Comparison of ENCODE assay signal across 8 cellular contexts in genomic region chr18:13266208-13267100, GRCh38. TPM values are rescaled to one million over a fixed set of nuclear protein-coding genes. Genes with fewer than 3 reads are reported as not detected.
A peak's percentile ranks its signal among the peaks of the same experiment; 100 is the strongest.
DNase-seq lines count a peak whose midpoint lies in the region; ATAC-seq and TF ChIP-seq lines count a peak whose summit lies in the region.
"Had no signal": no experiment of that assay in that cellular context is flagged by ENCODE, and none has a peak within 500 bp of the region (broad histone marks: within the 10 kb centered on the region; RNA-seq: fewer than 3 reads in every experiment).

No MANE protein-coding gene starts in this region.

- TF ChIP-seq CTCF in mammary epithelial cell (conservative IDR thresholded peaks at IDR 0.05 in 1 of 2, IDR thresholded peaks at IDR 0.05 in 1 of 2; ENCODE audit: extremely low read depth in 1 of 2, insufficient read depth in 1 of 2, low read depth in 1 of 2, low read length in 2 of 2), result no peak
- TF ChIP-seq CTCF in thoracic aorta (IDR thresholded peaks at IDR 0.05), result no peak

- CTCF ChIA-PET in activated CD8-positive, alpha-beta memory T cell treated with anti-CD3 and anti-CD28 coated beads, Interleukin-2, amount 10 ng/mL, durations not matched to agents 7 days and 5 days (lab: Charles Lee), result interaction anchor here (1.1 to 1.8 kb wide), 2 partner anchors 50 to 109 kb away, joined by 3 to 7 read pairs; no protein-coding TSS in a partner anchor
- CTCF ChIA-PET in mammary epithelial cell (lab: Charles Lee; ENCODE audit: low non-redundant PET), result no interaction called here

- ATAC-seq in activated CD8-positive, alpha-beta memory T cell treated with anti-CD3 and anti-CD28 coated beads, Interleukin-2, amount 10 ng/mL, durations not matched to agents 7 days and 5 days, result peak; percentile 81
- peak; percentile 68 to 75 for ATAC-seq in naive thymus-derived CD8-positive, alpha-beta T cell
- no peak for ATAC-seq in thoracic aorta (ENCODE audit: insufficient number of reproducible peaks, low FRiP score, low read depth)
- no peak for ATAC-seq in HG03571 (IDR thresholded peaks at IDR 0.05; ENCODE audit: unreplicated experiment)

- peaks cover 34% of the 10 kb centered on the region for H3K4me1 Mint-ChIP-seq in activated CD8-positive, alpha-beta memory T cell treated with anti-CD3 and anti-CD28 coated beads, Interleukin-2, amount 10 ng/mL, durations not matched to agents 7 days and 5 days
- peaks cover 39 to 75% (median 56%) of the 10 kb centered on the region in 4 donors for H3K4me1 Mint-ChIP-seq in naive thymus-derived CD8-positive, alpha-beta T cell

- no TSS peak for BruUV-seq in mammary epithelial cell (replicated peaks; lab: Mats Ljungman, UMichigan)

- peak overlapping the region; percentile 46 for H2AFZ ChIP-seq in mammary epithelial cell (ENCODE audit: low read depth, low read length)

- H3K79me2 ChIP-seq in mammary epithelial cell (ENCODE audit: insufficient read depth, low read length), result no peaks in the 10 kb centered on the region

- peak overlapping the region; percentile 11 for H3K27ac Mint-ChIP-seq in activated CD8-positive, alpha-beta memory T cell treated with anti-CD3 and anti-CD28 coated beads, Interleukin-2, amount 10 ng/mL, durations not matched to agents 7 days and 5 days
- H3K27ac Mint-ChIP-seq in naive thymus-derived CD8-positive, alpha-beta T cell, result peak overlapping the region; percentile 74 to 97 (median 94)

- no peak overlapping the region for H3K27ac ChIP-seq in mammary epithelial cell (ENCODE audit: insufficient read depth, low read depth, low read length)
- H3K27ac ChIP-seq in thoracic aorta, result peak overlapping the region; percentile 56 to 83

- POLR2A ChIA-PET in naive thymus-derived CD8-positive, alpha-beta T cell (lab: Charles Lee), result no interaction called here

- H4K20me1 ChIP-seq in mammary epithelial cell (ENCODE audit: insufficient read depth, low read length), result no peaks in the 10 kb centered on the region

- WGBS in mammary epithelial cell (ENCODE audit: low coverage, missing lambda C conversion rate), result 17% methylated on average over 17 of the region's 23 CpGs

- no peak overlapping the region for H3K9ac ChIP-seq in mammary epithelial cell (ENCODE audit: insufficient read depth, low read length)

- H3K27me3 ChIP-seq in mammary epithelial cell (ENCODE audit: insufficient read depth, low read length), result no peaks in the 10 kb centered on the region
- no peaks in the 10 kb centered on the region for H3K27me3 ChIP-seq in thoracic aorta (replicated peaks; ENCODE audit: insufficient read depth)

- H3K36me3 ChIP-seq in mammary epithelial cell (ENCODE audit: insufficient read depth, low read length), result no peaks in the 10 kb centered on the region
- H3K36me3 ChIP-seq in thoracic aorta, result no peaks in the 10 kb centered on the region

- H3K4me2 ChIP-seq in mammary epithelial cell (ENCODE audit: insufficient read depth, low read depth, low read length), result no peak overlapping the region

- in situ Hi-C loops in mammary epithelial cell (cut with MboI; ENCODE audit: low sequenced_read_pairs in 2 of 2), result no loop called here

- H3K9me3 ChIP-seq in mammary epithelial cell (replicated peaks; ENCODE audit: insufficient read depth, low read length), result peaks cover 5% of the 10 kb centered on the region
- no peaks in the 10 kb centered on the region for H3K9me3 ChIP-seq in thoracic aorta

- H3K4me3 Mint-ChIP-seq in activated CD8-positive, alpha-beta memory T cell treated with anti-CD3 and anti-CD28 coated beads, Interleukin-2, amount 10 ng/mL, durations not matched to agents 7 days and 5 days, result peak overlapping the region; percentile 57
- H3K4me3 Mint-ChIP-seq in naive thymus-derived CD8-positive, alpha-beta T cell, result peak overlapping the region; percentile 35 to 80 (median 70)

- H3K9me3 Mint-ChIP-seq in activated CD8-positive, alpha-beta memory T cell treated with anti-CD3 and anti-CD28 coated beads, Interleukin-2, amount 10 ng/mL, durations not matched to agents 7 days and 5 days (ENCODE audit: low read depth), result no peaks in the 10 kb centered on the region
- H3K9me3 Mint-ChIP-seq in naive thymus-derived CD8-positive, alpha-beta T cell, result peaks cover 0 to 4% (median 0%) of the 10 kb centered on the region in 9 donors

- H3K4me1 ChIP-seq in mammary epithelial cell (ENCODE audit: insufficient read depth, low read length) (no peaks in the 10 kb centered on the region), thoracic aorta (ENCODE audit: control insufficient read depth in 1 of 2, low read depth in 2 of 2) (peaks cover 51 to 95% of the 10 kb centered on the region in 2 donors)

- H3K4me3 ChIP-seq in mammary epithelial cell (replicated peaks in 1 of 3; ENCODE audit: insufficient read depth in 1 of 3, low read depth in 2 of 3, low read length in 3 of 3) (no peak overlapping the region), thoracic aorta (peak overlapping the region; percentile 67)

- H3K36me3 Mint-ChIP-seq in activated CD8-positive, alpha-beta memory T cell treated with anti-CD3 and anti-CD28 coated beads, Interleukin-2, amount 10 ng/mL, durations not matched to agents 7 days and 5 days, result no peaks in the 10 kb centered on the region
- H3K36me3 Mint-ChIP-seq in naive thymus-derived CD8-positive, alpha-beta T cell, result peaks cover 0 to 14% (median 4%) of the 10 kb centered on the region in 3 donors

- peaks cover 38% of the 10 kb centered on the region for H3K27me3 Mint-ChIP-seq in activated CD8-positive, alpha-beta memory T cell treated with anti-CD3 and anti-CD28 coated beads, Interleukin-2, amount 10 ng/mL, durations not matched to agents 7 days and 5 days
- H3K27me3 Mint-ChIP-seq in naive thymus-derived CD8-positive, alpha-beta T cell, result peaks cover 0 to 2% (median 0%) of the 10 kb centered on the region in 5 donors

- intact Hi-C loops in mammary epithelial cell (cut with micrococcal nuclease), result no loop called here

- peak; percentile 58 for DNase-seq in activated CD8-positive, alpha-beta memory T cell treated with anti-CD3 and anti-CD28 coated beads, Interleukin-2, amount 10 ng/mL, durations not matched to agents 7 days and 5 days
- DNase-seq in mammary epithelial cell (no peak), thoracic aorta (ENCODE audit: low spot score) (no peak), NCI-H524 (lab: John Stamatoyannopoulos, UW) (no peak), AG08396 (ENCODE audit: low spot score) (no peak)
- peak in 4 of 10 donors; percentile 13 to 66 (median 48) for DNase-seq in naive thymus-derived CD8-positive, alpha-beta T cell
- DNase-seq: NCI-H1092 treated with DMSO at 0.1 percent for 48 hours had no signal

- dilution Hi-C loops in mammary epithelial cell (cut with HindIII; ENCODE audit: low sequenced_read_pairs), result no loop called here

RNA-seq across cellular contexts. Expression of gene LDLRAD4, which starts 47.9 kb away (rescaled TPM):
- 10 to 100 TPM; 33.9 to 44.5 TPM for total RNA-seq in activated CD8-positive, alpha-beta memory T cell treated with anti-CD3 and anti-CD28 coated beads, Interleukin-2, amount 10 ng/mL, durations not matched to agents 7 days and 5 days
- under 1 TPM in 1 of 2 donors, not detected in 1; 0.17 TPM for total RNA-seq in mammary epithelial cell
- polyA plus RNA-seq in mammary epithelial cell, result not detected
- polyA minus RNA-seq in mammary epithelial cell, result not detected
- 10 to 100 TPM; 52.9 to 56.8 TPM for total RNA-seq in naive thymus-derived CD8-positive, alpha-beta T cell
- 10 to 100 TPM; 11.4 to 17.6 (median 11.4) TPM for polyA plus RNA-seq in naive thymus-derived CD8-positive, alpha-beta T cell
- 100 to 1,000 TPM in 1 of 2 donors, 10 to 100 TPM in 1; 98.4 to 135 TPM for total RNA-seq in thoracic aorta

Comparison
In these comparisons a context has a peak if more than half of its experiments do, and no peak if none do; other contexts are left out.
1. ATAC-seq: peak in activated CD8-positive, alpha-beta memory T cell treated with anti-CD3 and anti-CD28 coated beads, Interleukin-2, amount 10 ng/mL, durations not matched to agents 7 days and 5 days (single experiment) and naive thymus-derived CD8-positive, alpha-beta T cell (2 of 2); none in thoracic aorta (single experiment) and HG03571 (single experiment).
2. RNA of gene LDLRAD4, which starts 47.9 kb away (total RNA-seq): 98.4 to 135 TPM in thoracic aorta, 52.9 to 56.8 TPM in naive thymus-derived CD8-positive, alpha-beta T cell and 33.9 to 44.5 TPM in activated CD8-positive, alpha-beta memory T cell treated with anti-CD3 and anti-CD28 coated beads, Interleukin-2, amount 10 ng/mL, durations not matched to agents 7 days and 5 days; 0.17 TPM in mammary epithelial cell; every median in the first group is over 10 times any median in the second.